ENCODE assay signal across 1 cellular context in genomic region chr21:38735807-38736206, GRCh38.
TF ChIP-seq lines count a peak whose summit lies in the region.

No MANE protein-coding gene starts in this region.

TF ChIP-seq in IMR-90, 13 proteins besides CTCF, POLR2A, EP300 and RAD21 (continued from another document):
- TF ChIP-seq BHLHE40 (IDR thresholded peaks at IDR 0.05; ENCODE audit: low read depth, low read length), result no peak
- TF ChIP-seq RFX5 (IDR thresholded peaks at IDR 0.05; ENCODE audit: low read depth, low read length), result no peak
- TF ChIP-seq, protein P1, sequence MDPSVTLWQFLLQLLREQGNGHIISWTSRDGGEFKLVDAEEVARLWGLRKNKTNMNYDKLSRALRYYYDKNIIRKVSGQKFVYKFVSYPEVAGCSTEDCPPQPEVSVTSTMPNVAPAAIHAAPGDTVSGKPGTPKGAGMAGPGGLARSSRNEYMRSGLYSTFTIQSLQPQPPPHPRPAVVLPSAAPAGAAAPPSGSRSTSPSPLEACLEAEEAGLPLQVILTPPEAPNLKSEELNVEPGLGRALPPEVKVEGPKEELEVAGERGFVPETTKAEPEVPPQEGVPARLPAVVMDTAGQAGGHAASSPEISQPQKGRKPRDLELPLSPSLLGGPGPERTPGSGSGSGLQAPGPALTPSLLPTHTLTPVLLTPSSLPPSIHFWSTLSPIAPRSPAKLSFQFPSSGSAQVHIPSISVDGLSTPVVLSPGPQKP (IDR thresholded peaks at IDR 0.05; ENCODE audit: borderline replicate concordance, low read depth, low read length), result no peak
- TF ChIP-seq MXI1 (IDR thresholded peaks at IDR 0.05; ENCODE audit: borderline replicate concordance, low read depth, low read length), result no peak
- no peak for TF ChIP-seq CEBPB (IDR thresholded peaks at IDR 0.05; ENCODE audit: low read depth, low read length)
- TF ChIP-seq CHD1 (IDR thresholded peaks at IDR 0.05; ENCODE audit: low read depth, low read length), result no peak
- no peak for TF ChIP-seq USF2 (IDR thresholded peaks at IDR 0.05; ENCODE audit: low read depth, low read length)
- TF ChIP-seq NFE2L2 (IDR thresholded peaks at IDR 0.05; ENCODE audit: low read depth, low read length), result no peak
- TF ChIP-seq FOS (IDR thresholded peaks at IDR 0.05; ENCODE audit: low read depth, low read length), result no peak
